Comparison of ENCODE assay signal across 15 cellular contexts in the genomic region with DNA sequence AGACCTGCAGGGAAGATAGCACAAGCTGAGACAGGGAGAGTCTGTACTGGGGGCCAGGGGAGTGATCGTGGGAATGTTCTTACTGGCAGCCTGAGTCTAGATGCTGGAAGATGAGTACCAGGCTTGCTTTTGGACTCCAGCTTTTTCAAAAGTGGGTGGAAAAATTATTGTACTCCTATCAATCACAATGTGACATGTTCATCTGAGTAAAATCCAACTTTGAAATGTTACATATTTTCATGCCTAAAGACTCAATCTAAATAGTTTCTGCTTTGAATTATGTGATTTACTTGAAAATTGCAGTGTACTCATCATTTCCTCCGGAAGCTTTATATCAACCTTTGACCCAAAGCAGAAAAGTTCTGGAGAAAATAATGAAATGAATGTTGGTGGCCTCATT. TPM values are rescaled to one million over a fixed set of nuclear protein-coding genes. Genes with fewer than 3 reads are reported as not detected.
DNase-seq lines count a peak whose midpoint lies in the region; ATAC-seq and TF ChIP-seq lines count a peak whose summit lies in the region.
"Had no signal": no experiment of that assay in that cellular context is flagged by ENCODE, and none has a peak within 500 bp of the region (broad histone marks: within the 10 kb centered on the region; RNA-seq: fewer than 3 reads in every experiment).

No MANE protein-coding gene starts in this region.

- no peak overlapping the region for H3K4me3 Mint-ChIP-seq in stimulated activated effector memory CD8-positive, alpha-beta T cell treated with anti-CD3 and anti-CD28 coated beads, Interleukin-12 subunit alpha, Interleukin-12 subunit beta, amount 100 ng/mL, for 72 hours
- H3K4me3 Mint-ChIP-seq: CD14-positive monocyte; CD8-positive, alpha-beta T cell had no signal

- intact Hi-C loops in PC-9 (cut with micrococcal nuclease; ENCODE audit: unreplicated experiment): no loop called here

- DNase-seq in PC-9: no peak
- peak; percentile 85 for DNase-seq in amniotic epithelial cell (ENCODE audit: low read depth)
- DNase-seq in islet precursor cell: peak; percentile 17
- DNase-seq in stimulated activated effector memory CD8-positive, alpha-beta T cell treated with anti-CD3 and anti-CD28 coated beads, Interleukin-12 subunit alpha, Interleukin-12 subunit beta, amount 100 ng/mL, for 72 hours (ENCODE audit: low spot score in 2 of 2): no peak
- DNase-seq in NCI-H748 (lab: John Stamatoyannopoulos, UW; ENCODE audit: unreplicated experiment): no peak
- no peak for DNase-seq in UCSD-AML1 (lab: John Stamatoyannopoulos, UW; ENCODE audit: unreplicated experiment)
- DNase-seq: CD8-positive, alpha-beta T cell; COR-L47; DMS153; DMS79 treated with DMSO at 0.1 percent for 48 hours; EL; IMR-90 had no signal

- peak overlapping the region; percentile 45 for H3K27ac Mint-ChIP-seq in stimulated activated effector memory CD8-positive, alpha-beta T cell treated with anti-CD3 and anti-CD28 coated beads, Interleukin-12 subunit alpha, Interleukin-12 subunit beta, amount 100 ng/mL, for 72 hours
- H3K27ac Mint-ChIP-seq: CD14-positive monocyte; CD8-positive, alpha-beta T cell had no signal

- no peaks in the 10 kb centered on the region for H3K36me3 ChIP-seq in PC-9 (ENCODE audit: low read depth)
- H3K36me3 ChIP-seq: HAP-1 had no signal

- no peaks in the 10 kb centered on the region for H3K9me2 ChIP-seq in PC-9 (ENCODE audit: insufficient read depth)

- H3K4me3 ChIP-seq in PC-9: no peak overlapping the region
- H3K4me3 ChIP-seq: HAP-1 had no signal

- H3K9me3 ChIP-seq in PC-9 (ENCODE audit: insufficient read depth, low read depth): peaks cover 24% of the 10 kb centered on the region; the same call in 1 of the 2 replicates

- peaks cover 8% of the 10 kb centered on the region for H3K4me1 Mint-ChIP-seq in stimulated activated effector memory CD8-positive, alpha-beta T cell treated with anti-CD3 and anti-CD28 coated beads, Interleukin-12 subunit alpha, Interleukin-12 subunit beta, amount 100 ng/mL, for 72 hours

- peak overlapping the region; percentile 87 for H3K27ac ChIP-seq in PC-9

- no peaks in the 10 kb centered on the region for H3K36me3 Mint-ChIP-seq in stimulated activated effector memory CD8-positive, alpha-beta T cell treated with anti-CD3 and anti-CD28 coated beads, Interleukin-12 subunit alpha, Interleukin-12 subunit beta, amount 100 ng/mL, for 72 hours

- no peak overlapping the region for H2AFZ ChIP-seq in PC-9

- no TSS peak for BruUV-seq in PC-9 (replicated peaks; lab: Mats Ljungman, UMichigan)

- ATAC-seq in stimulated activated effector memory CD8-positive, alpha-beta T cell treated with anti-CD3 and anti-CD28 coated beads, Interleukin-12 subunit alpha, Interleukin-12 subunit beta, amount 100 ng/mL, for 72 hours: no peak
- no peak for ATAC-seq in HG03139 (IDR thresholded peaks at IDR 0.05; ENCODE audit: unreplicated experiment)
- ATAC-seq: CD8-positive, alpha-beta T cell had no signal

- no peaks in the 10 kb centered on the region for H3K27me3 ChIP-seq in PC-9 (ENCODE audit: insufficient read depth, low read depth)

- peaks cover 38% of the 10 kb centered on the region for H3F3A ChIP-seq in PC-9 (ENCODE audit: insufficient read depth, low read depth)

- H3K79me2 ChIP-seq in PC-9 (ENCODE audit: low read depth): no peaks in the 10 kb centered on the region

- peaks cover 10% of the 10 kb centered on the region for H3K9me3 Mint-ChIP-seq in stimulated activated effector memory CD8-positive, alpha-beta T cell treated with anti-CD3 and anti-CD28 coated beads, Interleukin-12 subunit alpha, Interleukin-12 subunit beta, amount 100 ng/mL, for 72 hours

- peaks cover 54% of the 10 kb centered on the region for H3K4me1 ChIP-seq in PC-9 (replicated peaks; ENCODE audit: insufficient read depth)
- H3K4me1 ChIP-seq: HAP-1 had no signal

- H3K4me2 ChIP-seq in PC-9: no peak overlapping the region

- no peaks in the 10 kb centered on the region for H4K20me1 ChIP-seq in PC-9 (ENCODE audit: insufficient read depth)

- CTCF ChIA-PET in PC-9 (lab: Charles Lee): no interaction called here

- POLR2A ChIA-PET in PC-9 (lab: Charles Lee; ENCODE audit: unreplicated experiment): no interaction called here

- no peak for TF ChIP-seq CTCF in PC-9 (conservative IDR thresholded peaks at IDR 0.05)

RNA-seq across cellular contexts. Expression of gene ST3GAL5, which starts 49.7 kb away (rescaled TPM):
- 5.9 and 7.2 TPM in 2 replicates for total RNA-seq in PC-9 (2021)

Comparison
In these comparisons a context has a peak if more than half of its experiments do, and no peak if none do; other contexts are left out.
1. DNase-seq: peak in amniotic epithelial cell (single experiment) and islet precursor cell (single experiment); none in PC-9 (0 of 2), stimulated activated effector memory CD8-positive, alpha-beta T cell treated with anti-CD3 and anti-CD28 coated beads, Interleukin-12 subunit alpha, Interleukin-12 subunit beta, amount 100 ng/mL, for 72 hours (0 of 2), NCI-H748 (single experiment) and UCSD-AML1 (single experiment).